ENCODE assay signal across 11 cellular contexts in the genomic region with DNA sequence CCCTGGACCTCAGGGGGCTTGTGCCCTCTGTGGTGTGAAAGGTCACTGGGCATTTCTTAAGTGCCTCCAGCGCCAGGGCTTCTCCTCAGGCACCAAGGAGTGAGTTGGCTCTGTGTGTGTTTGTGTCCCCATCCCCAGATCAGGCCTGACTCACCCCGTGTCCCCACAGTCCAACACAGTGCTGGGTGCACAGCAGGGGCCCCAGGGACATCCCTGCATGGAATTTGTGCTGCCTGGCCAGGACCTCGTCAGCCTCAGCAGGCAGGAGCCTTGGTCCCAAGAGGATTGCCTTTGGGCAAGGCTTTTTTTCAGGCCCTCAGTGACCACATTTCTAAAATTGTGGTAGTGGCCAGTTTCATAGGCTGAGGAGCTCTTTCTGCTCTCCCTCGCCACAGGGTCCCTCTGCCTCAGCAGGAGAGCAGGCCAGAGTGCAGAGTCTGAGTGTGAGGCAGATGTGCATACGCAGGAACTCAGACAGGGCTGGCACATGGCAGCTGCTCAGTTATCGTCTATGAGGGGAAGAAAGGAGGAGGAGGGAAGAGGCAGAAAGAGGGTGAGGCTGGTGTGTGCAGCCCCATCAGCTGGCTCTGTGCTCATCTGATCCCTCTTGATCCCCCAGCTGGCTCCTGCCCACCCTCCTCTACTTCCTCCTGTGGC.
DNase-seq lines count a peak whose midpoint lies in the region; ATAC-seq and TF ChIP-seq lines count a peak whose summit lies in the region.
"Had no signal": no experiment of that assay in that cellular context is flagged by ENCODE, and none has a peak within 500 bp of the region (broad histone marks: within the 10 kb centered on the region; RNA-seq: fewer than 3 reads in every experiment).

No MANE protein-coding gene starts in this region.

- no peaks in the 10 kb centered on the region for H3K36me3 Mint-ChIP-seq in activated CD4-positive, alpha-beta T cell treated with anti-CD3 and anti-CD28 coated beads, Interleukin-2, amount 10 ng/mL, durations not matched to agents 7 days and 5 days (ENCODE audit: low read depth)
- H3K36me3 Mint-ChIP-seq in activated naive CD8-positive, alpha-beta T cell treated with anti-CD3 and anti-CD28 coated beads, Interleukin-2, amount 10 ng/mL, durations not matched to agents 7 days and 5 days = no peaks in the 10 kb centered on the region
- H3K36me3 Mint-ChIP-seq in stimulated activated naive B cell treated with anti-CD40 and anti-IgM and Interleukin-4, amounts not matched to agents 10 μg/mL and 1 μg/mL and 100 μg/mL, for 72 hours = no peaks in the 10 kb centered on the region
- no peaks in the 10 kb centered on the region for H3K36me3 Mint-ChIP-seq in endothelial cell (ENCODE audit: low read depth, unreplicated experiment)
- H3K36me3 Mint-ChIP-seq: mesothelial cell of epicardium had no signal

- H3K9me3 Mint-ChIP-seq in activated CD4-positive, alpha-beta T cell treated with anti-CD3 and anti-CD28 coated beads, Interleukin-2, amount 10 ng/mL, durations not matched to agents 7 days and 5 days = no peaks in the 10 kb centered on the region
- H3K9me3 Mint-ChIP-seq in activated naive CD8-positive, alpha-beta T cell treated with anti-CD3 and anti-CD28 coated beads, Interleukin-2, amount 10 ng/mL, durations not matched to agents 7 days and 5 days = no peaks in the 10 kb centered on the region
- no peaks in the 10 kb centered on the region for H3K9me3 Mint-ChIP-seq in stimulated activated naive B cell treated with anti-CD40 and anti-IgM and Interleukin-4, amounts not matched to agents 10 μg/mL and 1 μg/mL and 100 μg/mL, for 72 hours
- H3K9me3 Mint-ChIP-seq in endothelial cell (ENCODE audit: unreplicated experiment) = no peaks in the 10 kb centered on the region
- H3K9me3 Mint-ChIP-seq: mesothelial cell of epicardium had no signal

- peak overlapping the region; percentile 73 for H3K27ac Mint-ChIP-seq in activated CD4-positive, alpha-beta T cell treated with anti-CD3 and anti-CD28 coated beads, Interleukin-2, amount 10 ng/mL, durations not matched to agents 7 days and 5 days
- peak overlapping the region; percentile 77 for H3K27ac Mint-ChIP-seq in activated naive CD8-positive, alpha-beta T cell treated with anti-CD3 and anti-CD28 coated beads, Interleukin-2, amount 10 ng/mL, durations not matched to agents 7 days and 5 days
- H3K27ac Mint-ChIP-seq in stimulated activated naive B cell treated with anti-CD40 and anti-IgM and Interleukin-4, amounts not matched to agents 10 μg/mL and 1 μg/mL and 100 μg/mL, for 72 hours = peak overlapping the region; percentile 56
- no peak overlapping the region for H3K27ac Mint-ChIP-seq in endothelial cell (ENCODE audit: unreplicated experiment)
- H3K27ac Mint-ChIP-seq: mesothelial cell of epicardium had no signal

- no peaks in the 10 kb centered on the region for H3K4me1 ChIP-seq in right lobe of liver

- H3K27ac ChIP-seq in right lobe of liver = no peak overlapping the region

- no peaks in the 10 kb centered on the region for H3K27me3 Mint-ChIP-seq in activated CD4-positive, alpha-beta T cell treated with anti-CD3 and anti-CD28 coated beads, Interleukin-2, amount 10 ng/mL, durations not matched to agents 7 days and 5 days
- H3K27me3 Mint-ChIP-seq in activated naive CD8-positive, alpha-beta T cell treated with anti-CD3 and anti-CD28 coated beads, Interleukin-2, amount 10 ng/mL, durations not matched to agents 7 days and 5 days = peaks cover 7% of the 10 kb centered on the region
- peaks cover 15% of the 10 kb centered on the region in 2 donors for H3K27me3 Mint-ChIP-seq in stimulated activated naive B cell treated with anti-CD40 and anti-IgM and Interleukin-4, amounts not matched to agents 10 μg/mL and 1 μg/mL and 100 μg/mL, for 72 hours
- H3K27me3 Mint-ChIP-seq in endothelial cell (ENCODE audit: unreplicated experiment) = peaks cover 6% of the 10 kb centered on the region

- peak; percentile 24 for ATAC-seq in activated naive CD8-positive, alpha-beta T cell treated with anti-CD3 and anti-CD28 coated beads, Interleukin-2, amount 10 ng/mL, durations not matched to agents 7 days and 5 days (ENCODE audit: low read depth)
- ATAC-seq in stimulated activated naive B cell treated with anti-CD40 and anti-IgM and Interleukin-4, amounts not matched to agents 10 μg/mL and 1 μg/mL and 100 μg/mL, for 72 hours (replicated peaks) = peak; percentile 22 to 32
- no peak for ATAC-seq in right lobe of liver

- POLR2A ChIA-PET in activated CD4-positive, alpha-beta T cell treated with anti-CD3 and anti-CD28 coated beads, Interleukin-2, amount 10 ng/mL, durations not matched to agents 7 days and 5 days (lab: Charles Lee) = no interaction called here
- POLR2A ChIA-PET in activated naive CD8-positive, alpha-beta T cell treated with anti-CD3 and anti-CD28 coated beads, Interleukin-2, amount 10 ng/mL, durations not matched to agents 7 days and 5 days (lab: Charles Lee) = interaction anchor here (1.1 to 2.5 kb wide), 4 partner anchors 45 to 824 kb away, joined by 3 to 12 read pairs (median 4); no protein-coding TSS in a partner anchor

- CTCF ChIA-PET in activated CD4-positive, alpha-beta T cell treated with anti-CD3 and anti-CD28 coated beads, Interleukin-2, amount 10 ng/mL, durations not matched to agents 7 days and 5 days (lab: Charles Lee) = interaction anchor here (0.6 to 1.7 kb wide), 4 partner anchors 15 to 83 kb away, joined by 3 to 5 read pairs (median 3); no protein-coding TSS in a partner anchor

- H3K4me3 Mint-ChIP-seq in activated CD4-positive, alpha-beta T cell treated with anti-CD3 and anti-CD28 coated beads, Interleukin-2, amount 10 ng/mL, durations not matched to agents 7 days and 5 days = no peak overlapping the region
- peak overlapping the region; percentile 38 for H3K4me3 Mint-ChIP-seq in activated naive CD8-positive, alpha-beta T cell treated with anti-CD3 and anti-CD28 coated beads, Interleukin-2, amount 10 ng/mL, durations not matched to agents 7 days and 5 days
- peak overlapping the region in 1 of 2 donors; percentile 51 for H3K4me3 Mint-ChIP-seq in stimulated activated naive B cell treated with anti-CD40 and anti-IgM and Interleukin-4, amounts not matched to agents 10 μg/mL and 1 μg/mL and 100 μg/mL, for 72 hours
- no peak overlapping the region for H3K4me3 Mint-ChIP-seq in endothelial cell (ENCODE audit: unreplicated experiment)
- H3K4me3 Mint-ChIP-seq: mesothelial cell of epicardium had no signal

- H3K9me3 ChIP-seq in right lobe of liver = no peaks in the 10 kb centered on the region
- H3K9me3 ChIP-seq: adrenal gland had no signal

- no peak for DNase-seq in activated CD4-positive, alpha-beta T cell treated with anti-CD3 and anti-CD28 coated beads, Interleukin-2, amount 10 ng/mL, durations not matched to agents 7 days and 5 days
- no peak for DNase-seq in activated CD4-positive, alpha-beta T cell treated with anti-CD3 and anti-CD28 coated beads, Interleukin-2, amount 50 U/mL, for 48 hours
- DNase-seq in NB4 (ENCODE audit: low read depth) = peak; percentile 76
- DNase-seq in activated naive CD8-positive, alpha-beta T cell treated with anti-CD3 and anti-CD28 coated beads, Interleukin-2, amount 10 ng/mL, durations not matched to agents 7 days and 5 days = peak; percentile 45
- DNase-seq in stimulated activated naive B cell treated with anti-CD40 and anti-IgM and Interleukin-4, amounts not matched to agents 10 μg/mL and 1 μg/mL and 100 μg/mL, for 72 hours = no peak
- DNase-seq in endothelial cell (ENCODE audit: low spot score) = no peak
- DNase-seq in GM03348 (ENCODE audit: low spot score) = no peak
- no peak for DNase-seq in right lobe of liver
- DNase-seq: SIG-M5 had no signal

- H3K36me3 ChIP-seq in right lobe of liver = no peaks in the 10 kb centered on the region
- H3K36me3 ChIP-seq: adrenal gland had no signal

- TF ChIP-seq CTCF in NB4 (IDR thresholded peaks at IDR 0.05; ENCODE audit: low read depth, low read length) = no peak
- no peak for TF ChIP-seq CTCF in endothelial cell (IDR thresholded peaks at IDR 0.05; ENCODE audit: unreplicated experiment)
- TF ChIP-seq CTCF in right lobe of liver (IDR thresholded peaks at IDR 0.05) = no peak

- H3K4me1 Mint-ChIP-seq in activated CD4-positive, alpha-beta T cell treated with anti-CD3 and anti-CD28 coated beads, Interleukin-2, amount 10 ng/mL, durations not matched to agents 7 days and 5 days = peaks cover 56% of the 10 kb centered on the region
- peaks cover 53% of the 10 kb centered on the region for H3K4me1 Mint-ChIP-seq in activated naive CD8-positive, alpha-beta T cell treated with anti-CD3 and anti-CD28 coated beads, Interleukin-2, amount 10 ng/mL, durations not matched to agents 7 days and 5 days
- peaks cover 36 to 53% of the 10 kb centered on the region in 2 donors for H3K4me1 Mint-ChIP-seq in stimulated activated naive B cell treated with anti-CD40 and anti-IgM and Interleukin-4, amounts not matched to agents 10 μg/mL and 1 μg/mL and 100 μg/mL, for 72 hours
- peaks cover 14% of the 10 kb centered on the region for H3K4me1 Mint-ChIP-seq in endothelial cell (ENCODE audit: unreplicated experiment)

- TF ChIP-seq POLR2A in NB4 (IDR thresholded peaks at IDR 0.05; ENCODE audit: extremely low read depth, insufficient read length) (no peak), right lobe of liver (IDR thresholded peaks at IDR 0.05) (no peak)

- H3K4me3 ChIP-seq in NB4 (ENCODE audit: low read depth, low read length) = no peak overlapping the region
- no peak overlapping the region for H3K4me3 ChIP-seq in right lobe of liver
- H3K4me3 ChIP-seq: adrenal gland had no signal

- intact Hi-C loops in right lobe of liver (cut with DNase I) = no loop called here

- no peaks in the 10 kb centered on the region for H3K27me3 ChIP-seq in right lobe of liver
- H3K27me3 ChIP-seq: adrenal gland had no signal

- 57% methylated on average over 1 of the region's 6 CpGs for WGBS in right lobe of liver (ENCODE audit: insufficient coverage, low coverage, low lambda C conversion rate, missing lambda C conversion rate)

Comparison
In these comparisons a context has a peak if more than half of its experiments do, and no peak if none do; other contexts are left out.
1. DNase-seq: peak in NB4 (single experiment) and activated naive CD8-positive, alpha-beta T cell treated with anti-CD3 and anti-CD28 coated beads, Interleukin-2, amount 10 ng/mL, durations not matched to agents 7 days and 5 days (single experiment); none in activated CD4-positive, alpha-beta T cell treated with anti-CD3 and anti-CD28 coated beads, Interleukin-2, amount 10 ng/mL, durations not matched to agents 7 days and 5 days (single experiment), activated CD4-positive, alpha-beta T cell treated with anti-CD3 and anti-CD28 coated beads, Interleukin-2, amount 50 U/mL, for 48 hours (0 of 2), stimulated activated naive B cell treated with anti-CD40 and anti-IgM and Interleukin-4, amounts not matched to agents 10 μg/mL and 1 μg/mL and 100 μg/mL, for 72 hours (single experiment), endothelial cell (single experiment), GM03348 (single experiment) and right lobe of liver (0 of 3).
2. ATAC-seq: peak in activated naive CD8-positive, alpha-beta T cell treated with anti-CD3 and anti-CD28 coated beads, Interleukin-2, amount 10 ng/mL, durations not matched to agents 7 days and 5 days (single experiment) and stimulated activated naive B cell treated with anti-CD40 and anti-IgM and Interleukin-4, amounts not matched to agents 10 μg/mL and 1 μg/mL and 100 μg/mL, for 72 hours (2 of 2); none in right lobe of liver (0 of 4).